11 cellular contexts compared by ENCODE assay signal in the genomic region with DNA sequence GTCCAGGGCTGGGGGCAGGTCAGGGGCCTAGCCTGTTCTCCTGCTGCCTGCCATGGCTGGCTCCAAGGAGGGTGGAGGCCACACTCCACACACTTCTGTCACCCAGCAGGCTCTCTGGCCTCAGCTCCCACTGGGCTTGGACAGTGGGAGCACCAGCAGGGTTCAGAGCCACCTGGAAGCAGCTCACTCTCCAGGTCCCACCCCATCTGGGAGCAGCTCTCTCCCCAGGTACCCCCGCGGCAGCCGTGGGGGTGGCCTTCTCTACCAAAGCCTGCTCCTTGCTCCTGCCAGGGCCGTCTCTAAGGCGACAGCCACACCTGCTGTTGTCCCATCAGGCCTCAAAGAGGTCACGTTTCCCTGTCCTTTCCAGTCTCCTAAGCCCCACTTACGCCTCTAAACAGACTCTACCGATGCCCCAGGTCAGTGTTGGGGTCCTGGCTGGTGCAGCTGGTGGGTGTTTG.
DNase-seq lines count a peak whose midpoint lies in the region; ATAC-seq and TF ChIP-seq lines count a peak whose summit lies in the region.
"Had no signal": no experiment of that assay in that cellular context is flagged by ENCODE, and none has a peak within 500 bp of the region (broad histone marks: within the 10 kb centered on the region; RNA-seq: fewer than 3 reads in every experiment).

No MANE protein-coding gene starts in this region.

- CTCF ChIA-PET in CD4-positive, alpha-beta memory T cell (lab: Charles Lee; ENCODE audit: partially characterized antibody) = interaction anchor here (0.6 kb wide), 1 partner anchor 11 kb away, joined by 3 read pairs; no protein-coding TSS in a partner anchor

- peaks cover 34% of the 10 kb centered on the region for H3K4me1 ChIP-seq in BLaER1
- H3K4me1 ChIP-seq in CD4-positive, alpha-beta memory T cell (ENCODE audit: insufficient read depth, low read length) = no peaks in the 10 kb centered on the region
- peaks cover 11% of the 10 kb centered on the region for H3K4me1 ChIP-seq in mucosa of descending colon (ENCODE audit: low read depth)
- no peaks in the 10 kb centered on the region for H3K4me1 ChIP-seq in SJCRH30

- intact Hi-C loops in CD4-positive, alpha-beta memory T cell (cut with micrococcal nuclease) = no loop called here
- intact Hi-C loops in mucosa of descending colon (cut with DNase I, micrococcal nuclease) = no loop called here

- no peaks in the 10 kb centered on the region for H3K36me3 Mint-ChIP-seq in CD4-positive, alpha-beta memory T cell
- no peaks in the 10 kb centered on the region for H3K36me3 Mint-ChIP-seq in activated naive CD8-positive, alpha-beta T cell treated with anti-CD3 and anti-CD28 coated beads, Interleukin-2, amount 10 ng/mL, durations not matched to agents 7 days and 5 days

- no peak for TF ChIP-seq CTCF in mucosa of descending colon (IDR thresholded peaks at IDR 0.05)

- DNase-seq in CD4-positive, alpha-beta memory T cell = no peak
- no peak for DNase-seq in activated naive CD8-positive, alpha-beta T cell treated with anti-CD3 and anti-CD28 coated beads, Interleukin-2, amount 10 ng/mL, durations not matched to agents 7 days and 5 days
- no peak for DNase-seq in mucosa of descending colon
- no peak for DNase-seq in germinal center (ENCODE audit: low spot score)
- DNase-seq in SJCRH30 = no peak
- DNase-seq: amniotic stem cell, PC-3 had no signal

- H3K27me3 Mint-ChIP-seq in CD4-positive, alpha-beta memory T cell = peaks cover 13 to 24% of the 10 kb centered on the region in 2 donors
- H3K27me3 Mint-ChIP-seq in activated naive CD8-positive, alpha-beta T cell treated with anti-CD3 and anti-CD28 coated beads, Interleukin-2, amount 10 ng/mL, durations not matched to agents 7 days and 5 days = peaks cover 20% of the 10 kb centered on the region

- H3K27ac ChIP-seq in BLaER1 = peak overlapping the region; percentile 18; the same call in 1 of the 2 replicates
- H3K27ac ChIP-seq in CD4-positive, alpha-beta memory T cell (ENCODE audit: low read depth, low read length) = no peak overlapping the region
- H3K27ac ChIP-seq in SJCRH30 = no peak overlapping the region

- POLR2A ChIA-PET in CD4-positive, alpha-beta memory T cell (lab: Charles Lee; ENCODE audit: partially characterized antibody) = interaction anchor here (1.0 kb wide), 1 partner anchor 204 kb away, joined by 3 read pairs; a partner anchor contains a TSS
- POLR2A ChIA-PET in activated naive CD8-positive, alpha-beta T cell treated with anti-CD3 and anti-CD28 coated beads, Interleukin-2, amount 10 ng/mL, durations not matched to agents 7 days and 5 days (lab: Charles Lee) = interaction anchor here (1.1 kb wide), 1 partner anchor 204 kb away, joined by 3 read pairs; a partner anchor contains a TSS

- peak overlapping the region; percentile 79 for H3K4me2 ChIP-seq in BLaER1

- H3K9me3 ChIP-seq in BLaER1 (no peaks in the 10 kb centered on the region), mucosa of descending colon (no peaks in the 10 kb centered on the region), SJCRH30 (replicated peaks) (no peaks in the 10 kb centered on the region)
- H3K9me3 ChIP-seq in CD4-positive, alpha-beta memory T cell (ENCODE audit: control insufficient read depth in 1 of 2, low read length in 2 of 2) = no peaks in the 10 kb centered on the region
- H3K9me3 ChIP-seq: BE2C had no signal

- no peaks in the 10 kb centered on the region for H4K20me1 ChIP-seq in BLaER1

- H3K36me3 ChIP-seq in BLaER1 (no peaks in the 10 kb centered on the region), mucosa of descending colon (ENCODE audit: low read depth) (no peaks in the 10 kb centered on the region), SJCRH30 (no peaks in the 10 kb centered on the region)
- no peaks in the 10 kb centered on the region for H3K36me3 ChIP-seq in CD4-positive, alpha-beta memory T cell (ENCODE audit: insufficient read depth, low read length)
- H3K36me3 ChIP-seq: BE2C had no signal

- peaks cover 4 to 15% (median 10%) of the 10 kb centered on the region in 4 donors for H3K4me1 Mint-ChIP-seq in CD4-positive, alpha-beta memory T cell
- H3K4me1 Mint-ChIP-seq in activated naive CD8-positive, alpha-beta T cell treated with anti-CD3 and anti-CD28 coated beads, Interleukin-2, amount 10 ng/mL, durations not matched to agents 7 days and 5 days = peaks cover 10% of the 10 kb centered on the region

- peaks cover 0 to 1% (median 0%) of the 10 kb centered on the region in 8 donors for H3K9me3 Mint-ChIP-seq in CD4-positive, alpha-beta memory T cell
- H3K9me3 Mint-ChIP-seq in activated naive CD8-positive, alpha-beta T cell treated with anti-CD3 and anti-CD28 coated beads, Interleukin-2, amount 10 ng/mL, durations not matched to agents 7 days and 5 days = no peaks in the 10 kb centered on the region

- no peak overlapping the region for H3K9ac ChIP-seq in BLaER1

- ATAC-seq in activated naive CD8-positive, alpha-beta T cell treated with anti-CD3 and anti-CD28 coated beads, Interleukin-2, amount 10 ng/mL, durations not matched to agents 7 days and 5 days (ENCODE audit: low read depth) = no peak
- ATAC-seq in mucosa of descending colon (peak; percentile 5), GM18502 (IDR thresholded peaks at IDR 0.05; ENCODE audit: poor library complexity, unreplicated experiment) (no peak), GM18867 (IDR thresholded peaks at IDR 0.05; ENCODE audit: unreplicated experiment) (no peak)
- ATAC-seq: PC-3 had no signal

- peak overlapping the region in 5 of 8 donors; percentile 58 to 84 (median 76) for H3K4me3 Mint-ChIP-seq in CD4-positive, alpha-beta memory T cell
- peak overlapping the region; percentile 76 for H3K4me3 Mint-ChIP-seq in activated naive CD8-positive, alpha-beta T cell treated with anti-CD3 and anti-CD28 coated beads, Interleukin-2, amount 10 ng/mL, durations not matched to agents 7 days and 5 days

- peak overlapping the region in 1 of 7 donors; percentile 49 for H3K27ac Mint-ChIP-seq in CD4-positive, alpha-beta memory T cell
- no peak overlapping the region for H3K27ac Mint-ChIP-seq in activated naive CD8-positive, alpha-beta T cell treated with anti-CD3 and anti-CD28 coated beads, Interleukin-2, amount 10 ng/mL, durations not matched to agents 7 days and 5 days

- peaks cover 25% of the 10 kb centered on the region for H3K27me3 ChIP-seq in BLaER1
- H3K27me3 ChIP-seq in CD4-positive, alpha-beta memory T cell (ENCODE audit: insufficient read depth, low read length) = no peaks in the 10 kb centered on the region
- H3K27me3 ChIP-seq in SJCRH30 = no peaks in the 10 kb centered on the region
- H3K27me3 ChIP-seq: BE2C had no signal

- H3K4me3 ChIP-seq in BLaER1 (no peak overlapping the region), mucosa of descending colon (no peak overlapping the region), SJCRH30 (no peak overlapping the region)
- H3K4me3 ChIP-seq in CD4-positive, alpha-beta memory T cell (ENCODE audit: low read length in 2 of 2) = no peak overlapping the region
